ENCODE assay signal across 8 cellular contexts in genomic region chr17:27295945-27296344, GRCh38. TPM values are rescaled to one million over a fixed set of nuclear protein-coding genes. Genes with fewer than 3 reads are reported as not detected.
DNase-seq lines count a peak whose midpoint lies in the region; ATAC-seq and TF ChIP-seq lines count a peak whose summit lies in the region.

No MANE protein-coding gene starts in this region.

- no peaks in the 10 kb centered on the region for H3K9me3 Mint-ChIP-seq in T-cell

- DNase-seq in GM12865 (ENCODE audit: low read depth) = peak; percentile 17
- DNase-seq in T-cell = no peak
- DNase-seq in fibroblast of the aortic adventitia (ENCODE audit: low read depth) = no peak
- no peak for DNase-seq in skeletal muscle cell (ENCODE audit: low read depth)
- no peak for DNase-seq in NCI-H128 (lab: John Stamatoyannopoulos, UW; ENCODE audit: unreplicated experiment)
- DNase-seq in SHP77 treated with DMSO at 0.1 percent for 48 hours (lab: John Stamatoyannopoulos, UW) = no peak
- DNase-seq in stimulated activated CD4-positive, alpha-beta T cell treated with anti-CD3 and anti-CD28 coated beads, Interleukin-4, amount 100 ng/mL, for 4 hours = no peak

- TF ChIP-seq CTCF in GM12865 (IDR thresholded peaks at IDR 0.05; ENCODE audit: insufficient read depth, low read depth, low read length, missing control alignments) (no peak), fibroblast of the aortic adventitia (IDR thresholded peaks at IDR 0.05; ENCODE audit: insufficient read depth, low read length) (no peak)

- no peaks in the 10 kb centered on the region for H3K27me3 Mint-ChIP-seq in T-cell

- H3K4me3 Mint-ChIP-seq in T-cell = peak overlapping the region; percentile 98 to 100 (median 100)

- CTCF ChIA-PET in T-cell (lab: Charles Lee) = interaction anchor here (0.5 to 1.4 kb wide), 4 partner anchors 45 to 304 kb away, joined by 3 to 6 read pairs (median 4); no protein-coding TSS in a partner anchor

- H3K4me3 ChIP-seq in GM12865 (ENCODE audit: low read depth, low read length) (peak overlapping the region; percentile 98), fibroblast of the aortic adventitia (ENCODE audit: low read depth, low read length) (peak overlapping the region; percentile 98), skeletal muscle cell (ENCODE audit: low read depth, low read length) (peak overlapping the region; percentile 98)

- no peaks in the 10 kb centered on the region for H3K36me3 Mint-ChIP-seq in T-cell

- ATAC-seq in T-cell (replicated peaks in 1 of 4) (no peak), GM18867 (IDR thresholded peaks at IDR 0.05; ENCODE audit: unreplicated experiment) (no peak)

- peak overlapping the region; percentile 75 to 98 for H3K27ac Mint-ChIP-seq in T-cell

- POLR2A ChIA-PET in T-cell (lab: Charles Lee) = interaction anchor here (0.6 to 1.8 kb wide), 8 partner anchors 8 to 37 kb away, joined by 3 to 7 read pairs (median 4); no protein-coding TSS in a partner anchor

- peaks cover 60 to 63% (median 62%) of the 10 kb centered on the region in 3 donors for H3K4me1 Mint-ChIP-seq in T-cell

RNA-seq across cellular contexts. Expression of gene WSB1, which starts 2.0 kb away (rescaled TPM):
- 100 to 1,000 TPM; 103 to 142 (median 115) TPM for total RNA-seq in T-cell
- total RNA-seq in fibroblast of the aortic adventitia (ENCODE audit: low replicate concordance) = 99.0 and 177 TPM in 2 replicates
